1 cellular context compared by ENCODE assay signal in genomic region chr10:28681928-28682750, GRCh38.
TF ChIP-seq lines count a peak whose summit lies in the region.

No MANE protein-coding gene starts in this region.

TF ChIP-seq in H1, 55 proteins besides CTCF, POLR2A, EP300 and RAD21 (continued from another document):
- TF ChIP-seq E2F6 (IDR thresholded peaks at IDR 0.05) (no peak), SAP30 (IDR thresholded peaks at IDR 0.05; ENCODE audit: insufficient read depth, insufficient replicate concordance, low read length) (no peak)
